24 cellular contexts compared by ENCODE assay signal in genomic region chrX:140273921-140274320, GRCh38.
DNase-seq lines count a peak whose midpoint lies in the region; ATAC-seq and TF ChIP-seq lines count a peak whose summit lies in the region.
"Had no signal": no experiment of that assay in that cellular context is flagged by ENCODE, and none has a peak within 500 bp of the region (broad histone marks: within the 10 kb centered on the region; RNA-seq: fewer than 3 reads in every experiment).

No MANE protein-coding gene starts in this region.

- DNase-seq in M059J (ENCODE audit: low read depth): peak; percentile 50
- no peak for DNase-seq in RWPE2 (ENCODE audit: low spot score)
- peak; percentile 0 to 20 for DNase-seq in fibroblast of lung (ENCODE audit: low read depth in 2 of 2)
- no peak for DNase-seq in neural progenitor cell (ENCODE audit: low spot score)
- no peak for DNase-seq in CD1c-positive myeloid dendritic cell (ENCODE audit: extremely low spot score)
- DNase-seq in NCI-H187 treated with DMSO at 0.1 percent for 48 hours (lab: John Stamatoyannopoulos, UW): no peak
- no peak for DNase-seq in OCI-M1 (lab: John Stamatoyannopoulos, UW)
- DNase-seq: 8988T; ACHN; AML-193; BE2C; Calu3; CD4-positive, alpha-beta memory T cell; COR-L47; DMS53; DMS79 treated with DMSO at 0.1 percent for 48 hours; GF-D8; GOT3; H7; HCEC 1CT had no signal

- H3K27me3 Mint-ChIP-seq in neural progenitor cell (ENCODE audit: insufficient read depth, low read depth): peaks cover 3% of the 10 kb centered on the region
- H3K27me3 Mint-ChIP-seq: CD4-positive, alpha-beta memory T cell had no signal

- H3K9ac ChIP-seq in fibroblast of lung (ENCODE audit: insufficient read depth, low read length): no peak overlapping the region
- H3K9ac ChIP-seq in neural progenitor cell: no peak overlapping the region
- H3K9ac ChIP-seq: BLaER1 treated with 17β-estradiol and CSF1 and Interleukin-3, amounts not matched to agents 10 nM and 100 nM had no signal

- no peak for TF ChIP-seq CTCF in RWPE2 (IDR thresholded peaks at IDR 0.05; ENCODE audit: poor library complexity, severe bottlenecking)
- TF ChIP-seq CTCF in fibroblast of lung (conservative IDR thresholded peaks at IDR 0.05 in 1 of 2, IDR thresholded peaks at IDR 0.05 in 1 of 2; ENCODE audit: low read depth in 1 of 2, low read length in 2 of 2): no peak
- TF ChIP-seq CTCF in neural progenitor cell (IDR thresholded peaks at IDR 0.05): no peak

- H3K79me2 ChIP-seq in fibroblast of lung (ENCODE audit: control insufficient read depth, insufficient read depth, low read length) (no peaks in the 10 kb centered on the region), neural progenitor cell (ENCODE audit: low read depth) (no peaks in the 10 kb centered on the region)

- H2AFZ ChIP-seq in fibroblast of lung (ENCODE audit: low read length): no peak overlapping the region
- H2AFZ ChIP-seq in neural progenitor cell (replicated peaks): no peak overlapping the region

- H3K27ac ChIP-seq in RWPE2 (ENCODE audit: poor library complexity, severe bottlenecking) (peak overlapping the region; percentile 63), fibroblast of lung (ENCODE audit: insufficient read depth, low read length) (no peak overlapping the region), neural progenitor cell (no peak overlapping the region)
- H3K27ac ChIP-seq: A549; BLaER1 treated with 17β-estradiol and CSF1 and Interleukin-3, amounts not matched to agents 10 nM and 100 nM had no signal

- no peaks in the 10 kb centered on the region for H3K4me1 ChIP-seq in RWPE2 (ENCODE audit: insufficient read depth, poor library complexity, severe bottlenecking)
- H3K4me1 ChIP-seq in fibroblast of lung (ENCODE audit: control insufficient read depth, extremely low read depth, insufficient read depth, low read length): no peaks in the 10 kb centered on the region
- peaks cover 4% of the 10 kb centered on the region for H3K4me1 ChIP-seq in neural progenitor cell
- H3K4me1 ChIP-seq: A549, BE2C had no signal

- no peak for ATAC-seq in RWPE2 (ENCODE audit: low read depth)
- ATAC-seq in GM18909 (IDR thresholded peaks at IDR 0.05; ENCODE audit: poor library complexity, unreplicated experiment): no peak
- ATAC-seq: A549 had no signal

- H3K27ac Mint-ChIP-seq in neural progenitor cell: peak overlapping the region; percentile 87
- H3K27ac Mint-ChIP-seq: CD14-positive monocyte; CD4-positive, alpha-beta memory T cell had no signal

- H3K36me3 Mint-ChIP-seq in neural progenitor cell: peaks cover 3% of the 10 kb centered on the region
- H3K36me3 Mint-ChIP-seq: CD14-positive monocyte; CD4-positive, alpha-beta memory T cell had no signal

- H3K4me2 ChIP-seq in fibroblast of lung (ENCODE audit: extremely low read depth, insufficient read depth, low read length) (no peak overlapping the region), neural progenitor cell (no peak overlapping the region)
- H3K4me2 ChIP-seq: A549; BLaER1 treated with 17β-estradiol and CSF1 and Interleukin-3, amounts not matched to agents 10 nM and 100 nM had no signal

- H4K20me1 ChIP-seq in fibroblast of lung (ENCODE audit: control insufficient read depth, extremely low read depth, insufficient read depth, low read length) (no peaks in the 10 kb centered on the region), neural progenitor cell (ENCODE audit: low read depth) (no peaks in the 10 kb centered on the region)
- H4K20me1 ChIP-seq: BLaER1 treated with 17β-estradiol and CSF1 and Interleukin-3, amounts not matched to agents 10 nM and 100 nM had no signal

- peaks cover 25% of the 10 kb centered on the region for H3K4me1 Mint-ChIP-seq in neural progenitor cell
- H3K4me1 Mint-ChIP-seq: CD14-positive monocyte; CD4-positive, alpha-beta memory T cell had no signal

- H3K9me3 ChIP-seq in RWPE2 (ENCODE audit: severe bottlenecking) (no peaks in the 10 kb centered on the region), fibroblast of lung (ENCODE audit: control insufficient read depth, insufficient read depth, low read depth, low read length) (no peaks in the 10 kb centered on the region), neural progenitor cell (ENCODE audit: low read depth) (no peaks in the 10 kb centered on the region)
- H3K9me3 ChIP-seq: A549, BE2C had no signal

- H3K4me3 Mint-ChIP-seq in neural progenitor cell: no peak overlapping the region
- H3K4me3 Mint-ChIP-seq: CD14-positive monocyte; CD4-positive, alpha-beta memory T cell had no signal

- H3K4me3 ChIP-seq in RWPE2 (ENCODE audit: severe bottlenecking) (no peak overlapping the region), fibroblast of lung (replicated peaks in 1 of 4; ENCODE audit: control extremely low read depth in 1 of 4, insufficient read depth in 1 of 4, low read depth in 3 of 4, low read length in 4 of 4) (no peak overlapping the region), neural progenitor cell (no peak overlapping the region)
- H3K4me3 ChIP-seq: A549; BLaER1 treated with 17β-estradiol and CSF1 and Interleukin-3, amounts not matched to agents 10 nM and 100 nM had no signal

- H3K36me3 ChIP-seq in RWPE2 (ENCODE audit: low read depth) (no peaks in the 10 kb centered on the region), fibroblast of lung (ENCODE audit: control insufficient read depth, insufficient read depth, low read length) (no peaks in the 10 kb centered on the region), neural progenitor cell (no peaks in the 10 kb centered on the region)
- H3K36me3 ChIP-seq: BE2C; BLaER1 treated with 17β-estradiol and CSF1 and Interleukin-3, amounts not matched to agents 10 nM and 100 nM had no signal

- H3K9me3 Mint-ChIP-seq in neural progenitor cell: peaks cover 36% of the 10 kb centered on the region

- H3F3A ChIP-seq in neural progenitor cell (ENCODE audit: low read depth): no peaks in the 10 kb centered on the region

- H3K27me3 ChIP-seq in RWPE2 (ENCODE audit: insufficient read depth, poor library complexity, severe bottlenecking) (no peaks in the 10 kb centered on the region), fibroblast of lung (ENCODE audit: control insufficient read depth, insufficient read depth, low read length) (no peaks in the 10 kb centered on the region), neural progenitor cell (no peaks in the 10 kb centered on the region)
- H3K27me3 ChIP-seq: BE2C had no signal

Comparison
In these comparisons a context has a peak if more than half of its experiments do, and no peak if none do; other contexts are left out.
1. DNase-seq: peak in M059J (single experiment) and fibroblast of lung (2 of 2); none in RWPE2 (single experiment), neural progenitor cell (single experiment), CD1c-positive myeloid dendritic cell (single experiment), NCI-H187 treated with DMSO at 0.1 percent for 48 hours (single experiment) and OCI-M1 (single experiment).